22 cellular contexts compared by ENCODE assay signal in the genomic region with DNA sequence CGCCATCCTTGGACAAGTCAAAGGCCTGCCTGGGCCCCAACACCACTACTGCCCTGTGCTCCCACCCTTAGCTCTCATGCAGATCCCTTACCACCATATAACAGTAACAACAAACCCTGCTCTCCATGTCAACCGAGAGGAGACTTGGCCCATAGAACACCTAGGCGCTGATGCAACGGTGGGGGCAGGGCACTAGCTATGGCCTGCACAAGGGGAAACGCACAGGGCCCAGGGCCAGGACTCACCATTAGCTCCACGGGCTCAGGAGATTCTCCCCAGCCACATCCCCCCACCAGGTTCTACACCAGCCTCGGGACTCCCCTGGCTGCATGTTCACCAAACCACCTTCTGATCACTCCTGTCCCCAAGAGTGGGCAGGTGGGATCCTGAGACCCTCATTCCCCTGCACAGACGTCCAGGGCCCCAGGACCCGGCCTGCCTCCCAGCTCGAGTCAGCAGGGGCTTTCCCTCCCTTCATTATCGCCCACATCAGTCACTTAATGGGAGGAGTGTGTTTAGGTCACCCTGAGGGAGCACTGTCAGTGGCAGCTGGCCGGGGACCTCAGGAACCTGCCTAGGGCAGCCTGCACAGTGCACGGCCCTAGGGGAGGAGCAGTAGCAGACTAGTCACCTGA.
"Had no signal": no experiment of that assay in that cellular context is flagged by ENCODE, and none has a peak within 500 bp of the region (broad histone marks: within the 10 kb centered on the region; RNA-seq: fewer than 3 reads in every experiment).

No MANE protein-coding gene starts in this region.

- H3K4me1 ChIP-seq: prostate gland, tibial artery had no signal

- H3K9me3 ChIP-seq: prostate gland had no signal

- H3K4me3 Mint-ChIP-seq: activated B cell treated with CpG ODN at 0.5 μM for 24 hours; activated CD4-positive, alpha-beta memory T cell treated with anti-CD3 and anti-CD28 coated beads for 36 hours; activated T-helper 1 cell treated with anti-CD3 and anti-CD28 coated beads, Interleukin-12 subunit alpha, Interleukin-12 subunit beta, Interleukin-2, Interleukin-4 antibody, amounts not matched to agents 30 ng/mL and 10 ng/mL and 1 ng/mL, durations not matched to agents 14 hours and 24 hours and 36 hours; stimulated activated memory B cell treated with anti-CD40 and anti-IgM and Interleukin-4, amounts not matched to agents 10 μg/mL and 1 μg/mL and 100 μg/mL, for 72 hours had no signal

- H3K27ac ChIP-seq: prostate gland, tibial artery had no signal

- DNase-seq: activated B cell treated with CpG ODN at 0.5 μM for 24 hours; activated CD4-positive, alpha-beta memory T cell treated with anti-CD3 and anti-CD28 coated beads for 36 hours; activated CD4-positive, alpha-beta T cell treated with anti-CD3 and anti-CD28 coated beads for 4 hours; activated gamma-delta T cell treated with Interleukin-2 at 50 U/mL for 16 hours; amniotic stem cell; erythroblast; foreskin melanocyte; hypothalamus; islet precursor cell; mammary epithelial cell; occipital lobe; right cardiac atrium; SK-N-SH; small intestine; stimulated activated CD4-positive, alpha-beta T cell treated with anti-CD3 and anti-CD28 coated beads, Interleukin-4, amount 100 ng/mL, for 1 hour; substantia nigra; T-helper 9 cell; tibial artery had no signal

- H3K27me3 ChIP-seq: tibial artery had no signal

- H3K36me3 ChIP-seq: prostate gland had no signal

- H3K4me3 ChIP-seq: prostate gland, tibial artery had no signal

- H3K4me1 Mint-ChIP-seq: activated B cell treated with CpG ODN at 0.5 μM for 24 hours had no signal

- H3K27me3 Mint-ChIP-seq: activated B cell treated with CpG ODN at 0.5 μM for 24 hours; activated CD4-positive, alpha-beta memory T cell treated with anti-CD3 and anti-CD28 coated beads for 36 hours; stimulated activated memory B cell treated with anti-CD40 and anti-IgM and Interleukin-4, amounts not matched to agents 10 μg/mL and 1 μg/mL and 100 μg/mL, for 72 hours had no signal

- H3K27ac Mint-ChIP-seq: activated B cell treated with CpG ODN at 0.5 μM for 24 hours; activated CD4-positive, alpha-beta memory T cell treated with anti-CD3 and anti-CD28 coated beads for 36 hours; activated T-helper 1 cell treated with anti-CD3 and anti-CD28 coated beads, Interleukin-12 subunit alpha, Interleukin-12 subunit beta, Interleukin-2, Interleukin-4 antibody, amounts not matched to agents 30 ng/mL and 10 ng/mL and 1 ng/mL, durations not matched to agents 14 hours and 24 hours and 36 hours; stimulated activated memory B cell treated with anti-CD40 and anti-IgM and Interleukin-4, amounts not matched to agents 10 μg/mL and 1 μg/mL and 100 μg/mL, for 72 hours had no signal

- ATAC-seq: activated naive CD4-positive, alpha-beta T cell treated with anti-CD3 and anti-CD28 coated beads, Interleukin-2, amount 50 U/mL, for 72 hours; stimulated activated memory B cell treated with anti-CD40 and anti-IgM and Interleukin-4, amounts not matched to agents 10 μg/mL and 1 μg/mL and 100 μg/mL, for 72 hours had no signal
